Comparison of ENCODE assay signal across 9 cellular contexts in the genomic region with DNA sequence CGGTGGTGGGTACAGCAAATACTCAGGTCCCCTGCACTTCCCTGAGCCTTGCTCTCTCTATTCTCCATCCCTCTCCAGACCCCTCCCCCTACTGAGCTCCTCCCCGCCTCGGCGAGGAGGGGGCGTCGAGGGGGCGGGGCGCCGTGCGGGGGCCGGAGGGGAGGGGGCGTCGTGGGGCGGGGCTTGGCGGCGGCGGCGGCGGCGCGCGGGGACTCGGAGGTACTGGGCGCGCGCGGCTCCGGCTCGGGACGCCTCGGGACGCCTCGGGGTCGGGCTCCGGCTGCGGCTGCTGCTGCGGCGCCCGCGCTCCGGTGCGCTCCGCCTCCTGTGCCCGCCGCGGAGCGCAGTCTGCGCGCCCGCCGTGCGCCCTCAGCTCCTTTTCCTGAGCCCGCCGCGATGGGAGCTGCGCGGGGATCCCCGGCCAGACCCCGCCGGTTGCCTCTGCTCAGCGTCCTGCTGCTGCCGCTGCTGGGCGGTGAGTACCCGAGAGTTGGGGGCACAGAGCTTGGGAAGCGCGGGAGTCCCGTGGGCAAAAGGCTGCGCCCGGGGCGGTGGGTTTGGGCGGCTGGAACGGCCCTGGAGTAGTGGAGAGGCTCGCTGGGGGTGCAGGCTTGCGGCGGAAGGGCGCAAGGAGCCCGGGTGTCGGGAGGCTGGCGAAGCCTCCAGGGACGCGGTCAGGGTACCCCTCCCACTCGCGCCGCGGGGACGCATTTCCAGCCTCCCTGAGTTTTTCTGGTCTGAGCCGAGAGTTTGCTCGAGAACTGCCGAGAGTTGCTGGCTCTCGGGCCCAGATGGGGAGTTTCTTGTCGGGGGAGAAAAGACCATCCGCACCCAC. TPM values are rescaled to one million over a fixed set of nuclear protein-coding genes. Genes with fewer than 3 reads are reported as not detected.
DNase-seq lines count a peak whose midpoint lies in the region; FAIRE-seq lines count a peak whose summit lies in the region.
"Had no signal": no experiment of that assay in that cellular context is flagged by ENCODE, and none has a peak within 500 bp of the region (broad histone marks: within the 10 kb centered on the region; RNA-seq: fewer than 3 reads in every experiment).

A gene (plus strand): TSS at position 222 of the 835 bp plus-strand sequence. CDS start 175 bp downstream, at position 397.

- DNase-seq in DMS 273 (lab: John Stamatoyannopoulos, UW; ENCODE audit: unreplicated experiment) (peak; percentile 90), DMS 273 treated with DMSO at 0.1 percent for 48 hours (lab: John Stamatoyannopoulos, UW) (no peak), NCI-H146 treated with DMSO at 0.1 percent for 48 hours (lab: John Stamatoyannopoulos, UW; ENCODE audit: unreplicated experiment) (peak; percentile 87), myocyte (ENCODE audit: low read depth) (peak; percentile 64), urothelium cell line (ENCODE audit: low spot score) (peak; percentile 88), HK-2 (ENCODE audit: unreplicated experiment) (no peak)
- peak; percentile 22 to 24 for DNase-seq in activated CD4-positive, alpha-beta T cell treated with anti-CD3 and anti-CD28 coated beads for 4 hours

- peak within 1 kb of the TSS; percentile 65 to 86 for H3K4me3 ChIP-seq in esophagus (ENCODE audit: low read depth in 1 of 2, low read length in 2 of 2)

- no peak for FAIRE-seq in urothelium cell line (lab: Jason Lieb, UNC)

- H3K27me3 ChIP-seq in esophagus (ENCODE audit: control insufficient read depth in 1 of 2, insufficient read depth in 2 of 2, low read length in 2 of 2), result no peaks in the 10 kb centered on the region

- H3K4me1 ChIP-seq in esophagus (ENCODE audit: control insufficient read depth in 2 of 2, insufficient read depth in 2 of 2, low read length in 1 of 2), result peaks cover 0 to 9% of the 10 kb centered on the region in 2 donors

- no peaks in the 10 kb centered on the region for H3K9me3 ChIP-seq in esophagus (ENCODE audit: control insufficient read depth in 2 of 2, insufficient read depth in 1 of 2, low read depth in 1 of 2, low read length in 1 of 2)

- peak within 1 kb of the TSS; percentile 60 to 65 for H3K27ac ChIP-seq in esophagus (ENCODE audit: low read depth in 2 of 2, low read length in 1 of 2)
- H3K27ac ChIP-seq: 22Rv1 had no signal

- WGBS in esophagus, 2 donors, result 0 to 1% methylated on average over 47 to 92 of the region's 92 CpGs

- H3K36me3 ChIP-seq in esophagus (ENCODE audit: control insufficient read depth in 2 of 2, insufficient read depth in 2 of 2, low read length in 1 of 2), result peaks cover 2 to 9% of the 10 kb centered on the region in 2 donors

RNA-seq across cellular contexts. Expression of the gene that starts here (rescaled TPM):
- 10 to 100 TPM; 25.8 to 39.7 TPM for polyA plus RNA-seq in esophagus
- 38.9 and 47.5 TPM in 2 replicates for total RNA-seq in myocyte
- 250 TPM for polyA plus RNA-seq in myocyte (2012)

Comparison
In these comparisons a context has a peak if more than half of its experiments do, and no peak if none do; other contexts are left out.
1. DNase-seq: peak in DMS 273 (single experiment), NCI-H146 treated with DMSO at 0.1 percent for 48 hours (single experiment), activated CD4-positive, alpha-beta T cell treated with anti-CD3 and anti-CD28 coated beads for 4 hours (2 of 2), myocyte (single experiment) and urothelium cell line (single experiment); none in DMS 273 treated with DMSO at 0.1 percent for 48 hours (single experiment) and HK-2 (single experiment).